Comparison of ENCODE assay signal across 31 cellular contexts in genomic region chr4:144969793-144970192, GRCh38.
"Had no signal": no experiment of that assay in that cellular context is flagged by ENCODE, and none has a peak within 500 bp of the region (broad histone marks: within the 10 kb centered on the region; RNA-seq: fewer than 3 reads in every experiment).

No MANE protein-coding gene starts in this region.

- H3K27ac Mint-ChIP-seq: activated CD4-positive, alpha-beta T cell treated with anti-CD3 and anti-CD28 coated beads, Interleukin-2, amount 10 ng/mL, durations not matched to agents 7 days and 5 days; activated CD8-positive, alpha-beta T cell treated with anti-CD3 and anti-CD28 coated beads, Interleukin-2, amount 10 ng/mL, durations not matched to agents 7 days and 5 days; activated naive CD4-positive, alpha-beta T cell treated with anti-CD3 and anti-CD28 coated beads, Interleukin-2, amount 50 U/mL, for 24 hours; activated naive CD8-positive, alpha-beta T cell treated with anti-CD3 and anti-CD28 coated beads, Interleukin-2, amount 10 ng/mL, durations not matched to agents 7 days and 5 days; activated T-cell treated with anti-CD3 and anti-CD28 coated beads, Interleukin-2, amount 50 U/mL, for 24 hours; activated T-helper 2 cell treated with anti-CD3 and anti-CD28 coated beads, Interferon-gamma antibody, Interleukin-2, Interleukin-4, amounts not matched to agents 10 μg/mL and 5 μg/mL and 100 μg/mL, durations not matched to agents 14 hours and 24 hours and 36 hours had no signal

- DNase-seq: activated CD4-positive, alpha-beta T cell treated with anti-CD3 and anti-CD28 coated beads for 1 hour; activated CD4-positive, alpha-beta T cell treated with anti-CD3 and anti-CD28 coated beads, Interleukin-2, amount 10 ng/mL, durations not matched to agents 7 days and 5 days; activated CD4-positive, alpha-beta T cell treated with anti-CD3 and anti-CD28 coated beads, Interleukin-2, amount 50 U/mL, for 48 hours; activated CD4-positive, CD25-positive, alpha-beta regulatory T cell; activated CD8-positive, alpha-beta T cell treated with anti-CD3 and anti-CD28 coated beads, Interleukin-2, amount 10 ng/mL, durations not matched to agents 7 days and 5 days; activated gamma-delta T cell; activated naive CD4-positive, alpha-beta T cell treated with Interleukin-2 at 50 U/mL for 16 hours; activated naive CD8-positive, alpha-beta T cell treated with anti-CD3 and anti-CD28 coated beads, Interleukin-2, amount 10 ng/mL, durations not matched to agents 7 days and 5 days; activated T-cell treated with anti-CD3 and anti-CD28 coated beads, Interleukin-2, amount 50 U/mL, for 24 hours; amygdala; colonic mucosa; NCI-H1048; NCI-H1105 treated with DMSO at 0.1 percent for 48 hours; NCI-H1436; NCI-H1694; NCI-H1930; NCI-H345; NCI-H524 treated with DMSO at 0.1 percent for 48 hours; NK-92 treated with Interleukin-12 subunit alpha and Interleukin-12 subunit beta, amount 100 ng/mL, for 24 hours; PC-9; Right ventricle myocardium superior; SW 1271; T-helper 1 cell; T-helper 2 cell; T1000; WERI-Rb-1 had no signal

- ATAC-seq: activated CD8-positive, alpha-beta T cell treated with anti-CD3 and anti-CD28 coated beads, Interleukin-2, amount 10 ng/mL, durations not matched to agents 7 days and 5 days had no signal

- H3K9me3 Mint-ChIP-seq: activated naive CD8-positive, alpha-beta T cell treated with anti-CD3 and anti-CD28 coated beads, Interleukin-2, amount 10 ng/mL, durations not matched to agents 7 days and 5 days; activated T-helper 2 cell treated with anti-CD3 and anti-CD28 coated beads, Interferon-gamma antibody, Interleukin-2, Interleukin-4, amounts not matched to agents 10 μg/mL and 5 μg/mL and 100 μg/mL, durations not matched to agents 14 hours and 24 hours and 36 hours; central memory CD8-positive, alpha-beta T cell had no signal

- H3K4me1 ChIP-seq: ascending aorta, colonic mucosa had no signal

- H3K36me3 Mint-ChIP-seq: activated naive CD4-positive, alpha-beta T cell treated with anti-CD3 and anti-CD28 coated beads, Interleukin-2, amount 50 U/mL, for 24 hours; activated naive CD8-positive, alpha-beta T cell treated with anti-CD3 and anti-CD28 coated beads, Interleukin-2, amount 10 ng/mL, durations not matched to agents 7 days and 5 days had no signal

- H3K4me1 Mint-ChIP-seq: activated naive CD4-positive, alpha-beta T cell treated with anti-CD3 and anti-CD28 coated beads, Interleukin-2, amount 50 U/mL, for 24 hours; central memory CD8-positive, alpha-beta T cell had no signal

- H3K27me3 ChIP-seq: ascending aorta, cardiac muscle cell, colonic mucosa had no signal

- H3K9me3 ChIP-seq: ascending aorta, colonic mucosa had no signal

- H3K4me3 Mint-ChIP-seq: activated CD4-positive, alpha-beta T cell treated with anti-CD3 and anti-CD28 coated beads, Interleukin-2, amount 10 ng/mL, durations not matched to agents 7 days and 5 days; activated CD8-positive, alpha-beta T cell treated with anti-CD3 and anti-CD28 coated beads, Interleukin-2, amount 10 ng/mL, durations not matched to agents 7 days and 5 days; activated naive CD4-positive, alpha-beta T cell treated with anti-CD3 and anti-CD28 coated beads, Interleukin-2, amount 50 U/mL, for 24 hours; activated naive CD8-positive, alpha-beta T cell treated with anti-CD3 and anti-CD28 coated beads, Interleukin-2, amount 10 ng/mL, durations not matched to agents 7 days and 5 days; activated T-cell treated with anti-CD3 and anti-CD28 coated beads, Interleukin-2, amount 50 U/mL, for 24 hours; central memory CD8-positive, alpha-beta T cell had no signal

- H3K4me2 ChIP-seq: PC-9 had no signal

- H3K27ac ChIP-seq: ascending aorta, cardiac muscle cell, colonic mucosa, PC-9, WERI-Rb-1 had no signal

- H3K36me3 ChIP-seq: ascending aorta, cardiac muscle cell, colonic mucosa, WERI-Rb-1 had no signal

- H2AFZ ChIP-seq: PC-9 had no signal

- H3K4me3 ChIP-seq: ascending aorta, cardiac muscle cell, colonic mucosa, PC-9 had no signal

- H3K27me3 Mint-ChIP-seq: activated naive CD4-positive, alpha-beta T cell treated with anti-CD3 and anti-CD28 coated beads, Interleukin-2, amount 50 U/mL, for 24 hours; activated naive CD8-positive, alpha-beta T cell treated with anti-CD3 and anti-CD28 coated beads, Interleukin-2, amount 10 ng/mL, durations not matched to agents 7 days and 5 days; activated T-cell treated with anti-CD3 and anti-CD28 coated beads, Interleukin-2, amount 50 U/mL, for 24 hours; central memory CD8-positive, alpha-beta T cell had no signal
